In the genomic region with DNA sequence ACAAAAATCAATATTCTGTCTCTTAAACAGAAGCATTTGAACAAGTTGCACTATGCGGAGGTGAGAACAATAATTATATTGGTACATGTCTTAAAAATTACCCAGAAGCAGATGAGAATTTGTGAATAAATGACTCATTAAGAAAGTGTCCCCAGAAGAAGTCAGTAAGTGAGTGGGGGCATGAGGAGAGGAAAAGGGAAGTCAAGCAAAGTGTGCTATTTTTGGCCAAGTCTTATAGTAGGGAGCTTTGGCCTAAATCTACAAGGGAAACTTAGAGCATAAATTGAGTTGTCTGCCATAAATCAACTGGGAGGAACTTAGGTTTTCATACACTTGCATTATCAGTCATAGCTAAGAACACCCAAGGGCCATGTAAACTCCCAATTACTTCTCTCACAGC, we compare ENCODE assay signal across 19 cellular contexts.
DNase-seq lines count a peak whose midpoint lies in the region; ATAC-seq lines count a peak whose summit lies in the region.
"Had no signal": no experiment of that assay in that cellular context is flagged by ENCODE, and none has a peak within 500 bp of the region (broad histone marks: within the 10 kb centered on the region; RNA-seq: fewer than 3 reads in every experiment).

No MANE protein-coding gene starts in this region.

- no peaks in the 10 kb centered on the region for H3K27me3 Mint-ChIP-seq in stimulated activated naive CD8-positive, alpha-beta T cell treated with anti-CD3 and anti-CD28 coated beads, Interleukin-15, amount 100 ng/mL, for 72 hours
- H3K27me3 Mint-ChIP-seq in naive thymus-derived CD8-positive, alpha-beta T cell, result no peaks in the 10 kb centered on the region
- H3K27me3 Mint-ChIP-seq: CD4-positive, alpha-beta T cell; effector memory CD8-positive, alpha-beta T cell had no signal

- H3K27ac Mint-ChIP-seq in stimulated activated naive CD8-positive, alpha-beta T cell treated with anti-CD3 and anti-CD28 coated beads, Interleukin-15, amount 100 ng/mL, for 72 hours, result no peak overlapping the region
- H3K27ac Mint-ChIP-seq in naive thymus-derived CD8-positive, alpha-beta T cell, result peak overlapping the region in 4 of 10 donors; percentile 8 to 46 (median 20)
- H3K27ac Mint-ChIP-seq: CD4-positive, alpha-beta T cell had no signal

- POLR2A ChIA-PET in naive thymus-derived CD8-positive, alpha-beta T cell (lab: Charles Lee), result no interaction called here

- no peak for DNase-seq in stimulated activated naive CD8-positive, alpha-beta T cell treated with anti-CD3 and anti-CD28 coated beads, Interleukin-15, Interleukin-2, amounts not matched to agents 100 U/mL and 50 U/mL, for 24 hours
- DNase-seq in stimulated activated naive CD8-positive, alpha-beta T cell treated with anti-CD3 and anti-CD28 coated beads, Interleukin-15, amount 100 ng/mL, for 72 hours, result no peak
- peak; percentile 87 to 92 for DNase-seq in Kasumi-1 (lab: John Stamatoyannopoulos, UW)
- peak; percentile 84 for DNase-seq in SIG-M5 treated with dmso at 0.1 percent for 504 hours (lab: John Stamatoyannopoulos, UW; ENCODE audit: unreplicated experiment)
- DNase-seq in activated CD8-positive, alpha-beta memory T cell treated with anti-CD3 and anti-CD28 coated beads, Interleukin-2, amount 50 U/mL, for 48 hours, result no peak
- no peak for DNase-seq in NCI-H2081 treated with DMSO at 0.1 percent for 48 hours (lab: John Stamatoyannopoulos, UW)
- DNase-seq in naive thymus-derived CD8-positive, alpha-beta T cell, result no peak
- no peak for DNase-seq in T-helper 1 cell
- DNase-seq: ACHN; activated CD4-positive, alpha-beta T cell treated with anti-CD3 and anti-CD28 coated beads, Interleukin-2, amount 50 U/mL, for 1 hour; activated naive CD4-positive, alpha-beta T cell treated with anti-CD3 and anti-CD28 coated beads, Interleukin-2, amount 50 U/mL, for 16 hours; CD4-positive, alpha-beta T cell; DMS153; effector memory CD8-positive, alpha-beta T cell; glutamatergic neuron; left ventricle myocardium superior; mucosa of descending colon; NCI-H1930; spleen had no signal

- H3K4me3 Mint-ChIP-seq in stimulated activated naive CD8-positive, alpha-beta T cell treated with anti-CD3 and anti-CD28 coated beads, Interleukin-15, amount 100 ng/mL, for 72 hours, result no peak overlapping the region
- no peak overlapping the region for H3K4me3 Mint-ChIP-seq in naive thymus-derived CD8-positive, alpha-beta T cell
- H3K4me3 Mint-ChIP-seq: CD4-positive, alpha-beta T cell; effector memory CD8-positive, alpha-beta T cell had no signal

- H3K4me1 Mint-ChIP-seq in stimulated activated naive CD8-positive, alpha-beta T cell treated with anti-CD3 and anti-CD28 coated beads, Interleukin-15, amount 100 ng/mL, for 72 hours, result peaks cover 24% of the 10 kb centered on the region
- peaks cover 7 to 34% (median 22%) of the 10 kb centered on the region in 4 donors for H3K4me1 Mint-ChIP-seq in naive thymus-derived CD8-positive, alpha-beta T cell

- H3K9me3 Mint-ChIP-seq in stimulated activated naive CD8-positive, alpha-beta T cell treated with anti-CD3 and anti-CD28 coated beads, Interleukin-15, amount 100 ng/mL, for 72 hours, result peaks cover 0 to 7% of the 10 kb centered on the region in 2 donors
- H3K9me3 Mint-ChIP-seq in naive thymus-derived CD8-positive, alpha-beta T cell, result peaks cover 0 to 13% (median 0%) of the 10 kb centered on the region in 9 donors
- H3K9me3 Mint-ChIP-seq: CD4-positive, alpha-beta T cell; effector memory CD8-positive, alpha-beta T cell had no signal

- H3K36me3 Mint-ChIP-seq in naive thymus-derived CD8-positive, alpha-beta T cell, result peaks cover 15 to 29% (median 15%) of the 10 kb centered on the region in 3 donors

- ATAC-seq in stimulated activated naive CD8-positive, alpha-beta T cell treated with anti-CD3 and anti-CD28 coated beads, Interleukin-15, Interleukin-2, amounts not matched to agents 100 U/mL and 50 U/mL, for 24 hours, result peak; percentile 23
- no peak for ATAC-seq in stimulated activated naive CD8-positive, alpha-beta T cell treated with anti-CD3 and anti-CD28 coated beads, Interleukin-15, amount 100 ng/mL, for 72 hours
- ATAC-seq in naive thymus-derived CD8-positive, alpha-beta T cell, result no peak
- ATAC-seq: effector memory CD8-positive, alpha-beta T cell; left ventricle myocardium superior; mucosa of descending colon had no signal

Comparison
In these comparisons a context has a peak if more than half of its experiments do, and no peak if none do; other contexts are left out.
1. DNase-seq: peak in Kasumi-1 (2 of 2) and SIG-M5 treated with dmso at 0.1 percent for 504 hours (single experiment); none in stimulated activated naive CD8-positive, alpha-beta T cell treated with anti-CD3 and anti-CD28 coated beads, Interleukin-15, Interleukin-2, amounts not matched to agents 100 U/mL and 50 U/mL, for 24 hours (single experiment), stimulated activated naive CD8-positive, alpha-beta T cell treated with anti-CD3 and anti-CD28 coated beads, Interleukin-15, amount 100 ng/mL, for 72 hours (0 of 2), activated CD8-positive, alpha-beta memory T cell treated with anti-CD3 and anti-CD28 coated beads, Interleukin-2, amount 50 U/mL, for 48 hours (single experiment), NCI-H2081 treated with DMSO at 0.1 percent for 48 hours (single experiment), naive thymus-derived CD8-positive, alpha-beta T cell (0 of 10) and T-helper 1 cell (0 of 5).